Comparison of ENCODE assay signal across 1 cellular context in the genomic region with DNA sequence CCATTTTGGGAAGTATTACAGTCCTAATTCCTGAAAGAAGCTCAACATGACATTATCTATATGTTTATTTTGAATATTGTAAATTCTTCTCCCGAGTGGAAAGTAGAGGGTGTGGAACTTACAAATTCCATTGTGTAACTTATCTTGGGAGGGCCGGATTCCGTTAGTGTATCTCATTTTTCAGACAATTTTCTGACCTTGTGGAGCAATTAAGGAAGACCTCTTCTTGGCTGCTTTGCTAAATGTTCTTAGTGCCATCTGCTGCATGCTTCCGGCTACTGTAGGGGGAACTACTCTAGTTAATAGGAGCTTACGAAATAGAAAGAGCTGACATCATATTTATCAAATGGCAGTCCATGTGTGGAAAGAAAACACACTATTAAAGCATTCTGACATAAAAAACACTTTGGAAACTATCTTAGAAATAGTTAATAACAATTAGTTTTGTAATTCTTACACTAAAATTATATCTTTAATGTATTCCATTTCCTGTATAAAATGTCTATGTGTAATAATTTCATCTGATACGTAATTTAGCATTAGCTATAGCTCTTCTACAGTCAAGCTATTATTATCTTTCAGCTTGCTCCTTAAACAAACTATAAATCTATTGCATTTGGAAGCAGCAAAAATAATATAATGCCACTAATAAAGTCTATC.
TF ChIP-seq lines count a peak whose summit lies in the region.

No MANE protein-coding gene starts in this region.

TF ChIP-seq in K562, 482 proteins besides CTCF, POLR2A, EP300 and RAD21 (continued from another document and continues in another):
- TF ChIP-seq, protein P1, sequence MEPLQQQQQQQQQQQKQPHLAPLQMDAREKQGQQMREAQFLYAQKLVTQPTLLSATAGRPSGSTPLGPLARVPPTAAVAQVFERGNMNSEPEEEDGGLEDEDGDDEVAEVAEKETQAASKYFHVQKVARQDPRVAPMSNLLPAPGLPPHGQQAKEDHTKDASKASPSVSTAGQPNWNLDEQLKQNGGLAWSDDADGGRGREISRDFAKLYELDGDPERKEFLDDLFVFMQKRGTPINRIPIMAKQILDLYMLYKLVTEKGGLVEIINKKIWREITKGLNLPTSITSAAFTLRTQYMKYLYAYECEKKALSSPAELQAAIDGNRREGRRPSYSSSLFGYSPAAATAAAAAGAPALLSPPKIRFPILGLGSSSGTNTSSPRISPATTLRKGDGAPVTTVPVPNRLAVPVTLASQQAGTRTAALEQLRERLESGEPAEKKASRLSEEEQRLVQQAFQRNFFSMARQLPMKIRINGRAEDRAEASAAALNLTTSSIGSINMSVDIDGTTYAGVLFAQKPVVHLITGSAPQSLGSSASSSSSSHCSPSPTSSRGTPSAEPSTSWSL (CRISPR knock-in tag; IDR thresholded peaks at IDR 0.05; ENCODE audit: borderline replicate concordance): no peak
- TF ChIP-seq MTA1 (IDR thresholded peaks at IDR 0.05; ENCODE audit: borderline replicate concordance) (no peak), NUFIP1 (IDR thresholded peaks at IDR 0.05; ENCODE audit: partially characterized antibody) (no peak), ZC3H8 (IDR thresholded peaks at IDR 0.05) (no peak), PTTG1 (tag; IDR thresholded peaks at IDR 0.05; ENCODE audit: low read depth) (no peak), NCOA4 (IDR thresholded peaks at IDR 0.05; ENCODE audit: partially characterized antibody) (no peak), FOXJ3 (CRISPR knock-in tag; IDR thresholded peaks at IDR 0.05) (no peak), U2AF2 (optimal IDR thresholded peaks at IDR 0.05; ENCODE audit: low read depth, low read length) (no peak), PRPF4 (IDR thresholded peaks at IDR 0.05; ENCODE audit: insufficient read depth, low read depth, low read length, poor library complexity, severe bottlenecking) (no peak), RFX1 (IDR thresholded peaks at IDR 0.05) (no peak), NCOA6 (IDR thresholded peaks at IDR 0.05) (no peak), KAT7 (CRISPR knock-in tag; IDR thresholded peaks at IDR 0.05; ENCODE audit: borderline replicate concordance) (no peak), SIX5 (IDR thresholded peaks at IDR 0.05; ENCODE audit: borderline replicate concordance in 1 of 2, insufficient read depth in 1 of 2, low read depth in 1 of 2, low read length in 2 of 2) (no peak), SOX6 (IDR thresholded peaks at IDR 0.05) (peak; percentile 58; the same call in 1 of the 2 replicates), SMC3 (conservative IDR thresholded peaks at IDR 0.05; ENCODE audit: insufficient read depth, low read depth, low read length) (peak; percentile 95), ATF7 (IDR thresholded peaks at IDR 0.05) (peak; percentile 83), ZNF354B (CRISPR knock-in tag; IDR thresholded peaks at IDR 0.05) (no peak)
- TF ChIP-seq, protein P2, sequence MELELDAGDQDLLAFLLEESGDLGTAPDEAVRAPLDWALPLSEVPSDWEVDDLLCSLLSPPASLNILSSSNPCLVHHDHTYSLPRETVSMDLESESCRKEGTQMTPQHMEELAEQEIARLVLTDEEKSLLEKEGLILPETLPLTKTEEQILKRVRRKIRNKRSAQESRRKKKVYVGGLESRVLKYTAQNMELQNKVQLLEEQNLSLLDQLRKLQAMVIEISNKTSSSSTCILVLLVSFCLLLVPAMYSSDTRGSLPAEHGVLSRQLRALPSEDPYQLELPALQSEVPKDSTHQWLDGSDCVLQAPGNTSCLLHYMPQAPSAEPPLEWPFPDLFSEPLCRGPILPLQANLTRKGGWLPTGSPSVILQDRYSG (tag; conservative IDR thresholded peaks at IDR 0.05; ENCODE audit: low read depth): 0 out of 2 replicates have a peak, but pooled peaks have one; percentile 28
- TF ChIP-seq, protein P3, sequence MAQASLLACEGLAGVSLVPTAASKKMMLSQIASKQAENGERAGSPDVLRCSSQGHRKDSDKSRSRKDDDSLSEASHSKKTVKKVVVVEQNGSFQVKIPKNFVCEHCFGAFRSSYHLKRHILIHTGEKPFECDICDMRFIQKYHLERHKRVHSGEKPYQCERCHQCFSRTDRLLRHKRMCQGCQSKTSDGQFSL (CRISPR knock-in tag; IDR thresholded peaks at IDR 0.05): no peak
- TF ChIP-seq, protein P3 (tag; IDR thresholded peaks at IDR 0.05): no peak
- TF ChIP-seq, protein P4, sequence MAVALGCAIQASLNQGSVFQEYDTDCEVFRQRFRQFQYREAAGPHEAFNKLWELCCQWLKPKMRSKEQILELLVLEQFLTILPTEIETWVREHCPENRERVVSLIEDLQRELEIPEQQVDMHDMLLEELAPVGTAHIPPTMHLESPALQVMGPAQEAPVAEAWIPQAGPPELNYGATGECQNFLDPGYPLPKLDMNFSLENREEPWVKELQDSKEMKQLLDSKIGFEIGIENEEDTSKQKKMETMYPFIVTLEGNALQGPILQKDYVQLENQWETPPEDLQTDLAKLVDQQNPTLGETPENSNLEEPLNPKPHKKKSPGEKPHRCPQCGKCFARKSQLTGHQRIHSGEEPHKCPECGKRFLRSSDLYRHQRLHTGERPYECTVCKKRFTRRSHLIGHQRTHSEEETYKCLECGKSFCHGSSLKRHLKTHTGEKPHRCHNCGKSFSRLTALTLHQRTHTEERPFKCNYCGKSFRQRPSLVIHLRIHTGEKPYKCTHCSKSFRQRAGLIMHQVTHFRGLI (CRISPR knock-in tag; IDR thresholded peaks at IDR 0.05): no peak
- TF ChIP-seq, protein P5, sequence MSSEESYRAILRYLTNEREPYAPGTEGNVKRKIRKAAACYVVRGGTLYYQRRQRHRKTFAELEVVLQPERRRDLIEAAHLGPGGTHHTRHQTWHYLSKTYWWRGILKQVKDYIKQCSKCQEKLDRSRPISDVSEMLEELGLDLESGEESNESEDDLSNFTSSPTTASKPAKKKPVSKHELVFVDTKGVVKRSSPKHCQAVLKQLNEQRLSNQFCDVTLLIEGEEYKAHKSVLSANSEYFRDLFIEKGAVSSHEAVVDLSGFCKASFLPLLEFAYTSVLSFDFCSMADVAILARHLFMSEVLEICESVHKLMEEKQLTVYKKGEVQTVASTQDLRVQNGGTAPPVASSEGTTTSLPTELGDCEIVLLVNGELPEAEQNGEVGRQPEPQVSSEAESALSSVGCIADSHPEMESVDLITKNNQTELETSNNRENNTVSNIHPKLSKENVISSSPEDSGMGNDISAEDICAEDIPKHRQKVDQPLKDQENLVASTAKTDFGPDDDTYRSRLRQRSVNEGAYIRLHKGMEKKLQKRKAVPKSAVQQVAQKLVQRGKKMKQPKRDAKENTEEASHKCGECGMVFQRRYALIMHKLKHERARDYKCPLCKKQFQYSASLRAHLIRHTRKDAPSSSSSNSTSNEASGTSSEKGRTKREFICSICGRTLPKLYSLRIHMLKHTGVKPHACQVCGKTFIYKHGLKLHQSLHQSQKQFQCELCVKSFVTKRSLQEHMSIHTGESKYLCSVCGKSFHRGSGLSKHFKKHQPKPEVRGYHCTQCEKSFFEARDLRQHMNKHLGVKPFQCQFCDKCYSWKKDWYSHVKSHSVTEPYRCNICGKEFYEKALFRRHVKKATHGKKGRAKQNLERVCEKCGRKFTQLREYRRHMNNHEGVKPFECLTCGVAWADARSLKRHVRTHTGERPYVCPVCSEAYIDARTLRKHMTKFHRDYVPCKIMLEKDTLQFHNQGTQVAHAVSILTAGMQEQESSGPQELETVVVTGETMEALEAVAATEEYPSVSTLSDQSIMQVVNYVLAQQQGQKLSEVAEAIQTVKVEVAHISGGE (CRISPR knock-in tag; IDR thresholded peaks at IDR 0.05): no peak
- TF ChIP-seq, protein P6, sequence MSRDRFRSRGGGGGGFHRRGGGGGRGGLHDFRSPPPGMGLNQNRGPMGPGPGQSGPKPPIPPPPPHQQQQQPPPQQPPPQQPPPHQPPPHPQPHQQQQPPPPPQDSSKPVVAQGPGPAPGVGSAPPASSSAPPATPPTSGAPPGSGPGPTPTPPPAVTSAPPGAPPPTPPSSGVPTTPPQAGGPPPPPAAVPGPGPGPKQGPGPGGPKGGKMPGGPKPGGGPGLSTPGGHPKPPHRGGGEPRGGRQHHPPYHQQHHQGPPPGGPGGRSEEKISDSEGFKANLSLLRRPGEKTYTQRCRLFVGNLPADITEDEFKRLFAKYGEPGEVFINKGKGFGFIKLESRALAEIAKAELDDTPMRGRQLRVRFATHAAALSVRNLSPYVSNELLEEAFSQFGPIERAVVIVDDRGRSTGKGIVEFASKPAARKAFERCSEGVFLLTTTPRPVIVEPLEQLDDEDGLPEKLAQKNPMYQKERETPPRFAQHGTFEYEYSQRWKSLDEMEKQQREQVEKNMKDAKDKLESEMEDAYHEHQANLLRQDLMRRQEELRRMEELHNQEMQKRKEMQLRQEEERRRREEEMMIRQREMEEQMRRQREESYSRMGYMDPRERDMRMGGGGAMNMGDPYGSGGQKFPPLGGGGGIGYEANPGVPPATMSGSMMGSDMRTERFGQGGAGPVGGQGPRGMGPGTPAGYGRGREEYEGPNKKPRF (IDR thresholded peaks at IDR 0.05; ENCODE audit: low read depth, low read length): no peak
- TF ChIP-seq, protein P7, sequence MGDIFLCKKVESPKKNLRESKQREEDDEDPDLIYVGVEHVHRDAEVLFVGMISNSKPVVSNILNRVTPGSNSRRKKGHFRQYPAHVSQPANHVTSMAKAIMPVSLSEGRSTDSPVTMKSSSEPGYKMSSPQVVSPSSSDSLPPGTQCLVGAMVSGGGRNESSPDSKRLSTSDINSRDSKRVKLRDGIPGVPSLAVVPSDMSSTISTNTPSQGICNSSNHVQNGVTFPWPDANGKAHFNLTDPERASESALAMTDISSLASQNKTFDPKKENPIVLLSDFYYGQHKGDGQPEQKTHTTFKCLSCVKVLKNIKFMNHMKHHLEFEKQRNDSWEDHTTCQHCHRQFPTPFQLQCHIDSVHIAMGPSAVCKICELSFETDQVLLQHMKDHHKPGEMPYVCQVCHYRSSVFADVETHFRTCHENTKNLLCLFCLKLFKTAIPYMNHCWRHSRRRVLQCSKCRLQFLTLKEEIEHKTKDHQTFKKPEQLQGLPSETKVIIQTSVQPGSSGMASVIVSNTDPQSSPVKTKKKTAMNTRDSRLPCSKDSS (IDR thresholded peaks at IDR 0.05; ENCODE audit: low read depth, partially characterized antibody): no peak
- TF ChIP-seq, protein P8, sequence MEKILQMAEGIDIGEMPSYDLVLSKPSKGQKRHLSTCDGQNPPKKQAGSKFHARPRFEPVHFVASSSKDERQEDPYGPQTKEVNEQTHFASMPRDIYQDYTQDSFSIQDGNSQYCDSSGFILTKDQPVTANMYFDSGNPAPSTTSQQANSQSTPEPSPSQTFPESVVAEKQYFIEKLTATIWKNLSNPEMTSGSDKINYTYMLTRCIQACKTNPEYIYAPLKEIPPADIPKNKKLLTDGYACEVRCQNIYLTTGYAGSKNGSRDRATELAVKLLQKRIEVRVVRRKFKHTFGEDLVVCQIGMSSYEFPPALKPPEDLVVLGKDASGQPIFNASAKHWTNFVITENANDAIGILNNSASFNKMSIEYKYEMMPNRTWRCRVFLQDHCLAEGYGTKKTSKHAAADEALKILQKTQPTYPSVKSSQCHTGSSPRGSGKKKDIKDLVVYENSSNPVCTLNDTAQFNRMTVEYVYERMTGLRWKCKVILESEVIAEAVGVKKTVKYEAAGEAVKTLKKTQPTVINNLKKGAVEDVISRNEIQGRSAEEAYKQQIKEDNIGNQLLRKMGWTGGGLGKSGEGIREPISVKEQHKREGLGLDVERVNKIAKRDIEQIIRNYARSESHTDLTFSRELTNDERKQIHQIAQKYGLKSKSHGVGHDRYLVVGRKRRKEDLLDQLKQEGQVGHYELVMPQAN (IDR thresholded peaks at IDR 0.05; ENCODE audit: borderline replicate concordance): no peak
- TF ChIP-seq, protein P9, sequence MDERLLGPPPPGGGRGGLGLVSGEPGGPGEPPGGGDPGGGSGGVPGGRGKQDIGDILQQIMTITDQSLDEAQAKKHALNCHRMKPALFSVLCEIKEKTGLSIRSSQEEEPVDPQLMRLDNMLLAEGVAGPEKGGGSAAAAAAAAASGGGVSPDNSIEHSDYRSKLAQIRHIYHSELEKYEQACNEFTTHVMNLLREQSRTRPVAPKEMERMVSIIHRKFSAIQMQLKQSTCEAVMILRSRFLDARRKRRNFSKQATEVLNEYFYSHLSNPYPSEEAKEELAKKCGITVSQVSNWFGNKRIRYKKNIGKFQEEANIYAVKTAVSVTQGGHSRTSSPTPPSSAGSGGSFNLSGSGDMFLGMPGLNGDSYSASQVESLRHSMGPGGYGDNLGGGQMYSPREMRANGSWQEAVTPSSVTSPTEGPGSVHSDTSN (CRISPR knock-in tag; IDR thresholded peaks at IDR 0.05; ENCODE audit: low read depth): no peak
- TF ChIP-seq, protein P9 (tag; conservative IDR thresholded peaks at IDR 0.05; ENCODE audit: low read depth): no peak; the same call in 1 of the 2 replicates
- TF ChIP-seq, protein P10, sequence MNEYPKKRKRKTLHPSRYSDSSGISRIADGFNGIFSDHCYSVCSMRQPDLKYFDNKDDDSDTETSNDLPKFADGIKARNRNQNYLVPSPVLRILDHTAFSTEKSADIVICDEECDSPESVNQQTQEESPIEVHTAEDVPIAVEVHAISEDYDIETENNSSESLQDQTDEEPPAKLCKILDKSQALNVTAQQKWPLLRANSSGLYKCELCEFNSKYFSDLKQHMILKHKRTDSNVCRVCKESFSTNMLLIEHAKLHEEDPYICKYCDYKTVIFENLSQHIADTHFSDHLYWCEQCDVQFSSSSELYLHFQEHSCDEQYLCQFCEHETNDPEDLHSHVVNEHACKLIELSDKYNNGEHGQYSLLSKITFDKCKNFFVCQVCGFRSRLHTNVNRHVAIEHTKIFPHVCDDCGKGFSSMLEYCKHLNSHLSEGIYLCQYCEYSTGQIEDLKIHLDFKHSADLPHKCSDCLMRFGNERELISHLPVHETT (CRISPR knock-in tag; conservative IDR thresholded peaks at IDR 0.05 in 1 of 2, IDR thresholded peaks at IDR 0.05 in 1 of 2): peak in 1 of 2 experiments; percentile 37; a peak in 1 of 4 replicates
